ENCODE assay signal across 19 cellular contexts in the genomic region with DNA sequence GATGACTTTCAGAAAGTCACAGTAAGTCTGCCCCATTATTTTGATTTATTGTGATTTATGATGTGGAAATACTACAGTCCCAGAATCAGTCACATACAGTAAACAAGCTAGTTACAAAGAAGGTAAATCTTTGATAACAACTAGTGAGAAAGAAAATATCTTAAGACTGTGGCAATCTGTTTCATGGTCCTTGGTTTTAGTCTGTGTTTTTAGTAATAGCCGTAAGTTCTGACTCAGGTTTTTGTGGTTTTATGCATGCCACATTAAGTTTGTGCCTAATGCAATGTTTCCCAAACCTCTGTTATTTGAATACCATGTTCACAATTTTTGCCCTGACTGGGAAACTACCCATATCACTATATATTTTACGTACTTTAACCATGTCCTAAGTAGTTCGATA. TPM values are rescaled to one million over a fixed set of nuclear protein-coding genes. Genes with fewer than 3 reads are reported as not detected.
DNase-seq lines count a peak whose midpoint lies in the region; ATAC-seq, FAIRE-seq and TF ChIP-seq lines count a peak whose summit lies in the region.
"Had no signal": no experiment of that assay in that cellular context is flagged by ENCODE, and none has a peak within 500 bp of the region (broad histone marks: within the 10 kb centered on the region; RNA-seq: fewer than 3 reads in every experiment).

No MANE protein-coding gene starts in this region.

- H3K4me3 ChIP-seq in astrocyte (ENCODE audit: insufficient read depth, low read depth, low read length), result no peak overlapping the region
- H3K4me3 ChIP-seq: upper lobe of right lung had no signal

- H3K36me3 Mint-ChIP-seq in astrocyte (ENCODE audit: low read depth, unreplicated experiment), result peaks cover 7% of the 10 kb centered on the region

- H3K9me3 ChIP-seq in astrocyte (ENCODE audit: insufficient read depth, low read depth, low read length), result no peaks in the 10 kb centered on the region
- H3K9me3 ChIP-seq: upper lobe of right lung had no signal

- H3K27ac ChIP-seq in astrocyte (ENCODE audit: low read depth, low read length), result no peak overlapping the region
- H3K27ac ChIP-seq: HL-60, KMS-11, upper lobe of right lung had no signal

- H3K79me2 ChIP-seq in astrocyte (ENCODE audit: insufficient read depth, low read length), result peaks cover 28% of the 10 kb centered on the region

- no peaks in the 10 kb centered on the region for H3K27me3 ChIP-seq in astrocyte (ENCODE audit: insufficient read depth, low read length)
- H3K27me3 ChIP-seq: upper lobe of right lung had no signal

- no peak overlapping the region for H3K9ac ChIP-seq in astrocyte (ENCODE audit: low read length)
- H3K9ac ChIP-seq: KMS-11 had no signal

- no peak for FAIRE-seq in astrocyte (lab: Jason Lieb, UNC)
- FAIRE-seq: H54, islet of Langerhans had no signal

- peaks cover 8% of the 10 kb centered on the region for H3K4me1 ChIP-seq in astrocyte (ENCODE audit: insufficient read depth, low read length)

- no peak overlapping the region for H2AFZ ChIP-seq in astrocyte (ENCODE audit: low read depth, low read length)

- peak overlapping the region in 1 of 2 donors; percentile 71 for H3K27ac Mint-ChIP-seq in stimulated activated naive CD8-positive, alpha-beta T cell treated with anti-CD3 and anti-CD28 coated beads, Interleukin-15, amount 100 ng/mL, for 72 hours
- H3K27ac Mint-ChIP-seq in astrocyte (ENCODE audit: unreplicated experiment), result no peak overlapping the region
- H3K27ac Mint-ChIP-seq: mesothelial cell of epicardium had no signal

- ATAC-seq in stimulated activated naive CD8-positive, alpha-beta T cell treated with anti-CD3 and anti-CD28 coated beads, Interleukin-15, amount 100 ng/mL, for 72 hours, result peak; percentile 61
- ATAC-seq in stimulated activated naive CD8-positive, alpha-beta T cell treated with anti-CD3 and anti-CD28 coated beads, Interleukin-15, Interleukin-2, amounts not matched to agents 100 U/mL and 50 U/mL, for 24 hours, result no peak
- ATAC-seq in HG03378 (IDR thresholded peaks at IDR 0.05; ENCODE audit: unreplicated experiment) (peak; percentile 58), GM18517 (IDR thresholded peaks at IDR 0.05; ENCODE audit: unreplicated experiment) (no peak), GM19395 (IDR thresholded peaks at IDR 0.05; ENCODE audit: unreplicated experiment) (no peak)
- ATAC-seq: upper lobe of right lung had no signal

- DNase-seq in stimulated activated naive CD8-positive, alpha-beta T cell treated with anti-CD3 and anti-CD28 coated beads, Interleukin-15, amount 100 ng/mL, for 72 hours, result no peak
- no peak for DNase-seq in stimulated activated naive CD8-positive, alpha-beta T cell treated with anti-CD3 and anti-CD28 coated beads, Interleukin-15, Interleukin-2, amounts not matched to agents 100 U/mL and 50 U/mL, for 24 hours
- peak; percentile 54 for DNase-seq in astrocyte (ENCODE audit: low read depth)
- DNase-seq in SIG-M5 (lab: John Stamatoyannopoulos, UW), result no peak
- no peak for DNase-seq in Kasumi-1 (lab: John Stamatoyannopoulos, UW)
- DNase-seq: DMS 273 treated with DMSO at 0.1 percent for 48 hours; NCI-H1417 treated with DMSO at 0.1 percent for 48 hours; NCI-H345; stimulated activated CD4-positive, alpha-beta T cell treated with anti-CD3 and anti-CD28 coated beads, Interleukin-4, amount 100 ng/mL, for 4 hours; upper lobe of right lung had no signal

- H3K27me3 Mint-ChIP-seq in stimulated activated naive CD8-positive, alpha-beta T cell treated with anti-CD3 and anti-CD28 coated beads, Interleukin-15, amount 100 ng/mL, for 72 hours, result no peaks in the 10 kb centered on the region
- H3K27me3 Mint-ChIP-seq in astrocyte (ENCODE audit: low read depth, unreplicated experiment), result no peaks in the 10 kb centered on the region
- H3K27me3 Mint-ChIP-seq: activated naive CD8-positive, alpha-beta T cell had no signal

- H3K4me1 Mint-ChIP-seq in stimulated activated naive CD8-positive, alpha-beta T cell treated with anti-CD3 and anti-CD28 coated beads, Interleukin-15, amount 100 ng/mL, for 72 hours, result peaks cover 28% of the 10 kb centered on the region
- H3K4me1 Mint-ChIP-seq in astrocyte (ENCODE audit: low read depth, unreplicated experiment), result no peaks in the 10 kb centered on the region

- H3K36me3 ChIP-seq in astrocyte (ENCODE audit: insufficient read depth, low read length), result peaks cover 19% of the 10 kb centered on the region

- H3K4me2 ChIP-seq in astrocyte (ENCODE audit: low read length), result peak overlapping the region; percentile 54
- H3K4me2 ChIP-seq: KMS-11 had no signal

- peak overlapping the region in 1 of 2 donors; percentile 52 for H3K4me3 Mint-ChIP-seq in stimulated activated naive CD8-positive, alpha-beta T cell treated with anti-CD3 and anti-CD28 coated beads, Interleukin-15, amount 100 ng/mL, for 72 hours
- H3K4me3 Mint-ChIP-seq in astrocyte (ENCODE audit: unreplicated experiment), result no peak overlapping the region
- H3K4me3 Mint-ChIP-seq: activated naive CD8-positive, alpha-beta T cell; mesothelial cell of epicardium had no signal

- TF ChIP-seq CTCF in astrocyte (IDR thresholded peaks at IDR 0.05; ENCODE audit: insufficient read depth, low read depth, low read length), result no peak

- no peaks in the 10 kb centered on the region for H3K9me3 Mint-ChIP-seq in stimulated activated naive CD8-positive, alpha-beta T cell treated with anti-CD3 and anti-CD28 coated beads, Interleukin-15, amount 100 ng/mL, for 72 hours
- no peaks in the 10 kb centered on the region for H3K9me3 Mint-ChIP-seq in astrocyte (ENCODE audit: unreplicated experiment)
- H3K9me3 Mint-ChIP-seq: mesothelial cell of epicardium had no signal

- no peaks in the 10 kb centered on the region for H4K20me1 ChIP-seq in astrocyte (ENCODE audit: insufficient read depth, low read length)

RNA-seq across cellular contexts. Expression of gene CEP295, which starts 6.7 kb away (rescaled TPM):
- total RNA-seq in astrocyte, result 10.3 and 11.3 TPM in 2 replicates

Comparison
In these comparisons a context has a peak if more than half of its experiments do, and no peak if none do; other contexts are left out.
1. ATAC-seq: peak in stimulated activated naive CD8-positive, alpha-beta T cell treated with anti-CD3 and anti-CD28 coated beads, Interleukin-15, amount 100 ng/mL, for 72 hours (single experiment) and HG03378 (single experiment); none in stimulated activated naive CD8-positive, alpha-beta T cell treated with anti-CD3 and anti-CD28 coated beads, Interleukin-15, Interleukin-2, amounts not matched to agents 100 U/mL and 50 U/mL, for 24 hours (single experiment), GM18517 (single experiment) and GM19395 (single experiment).